10 cellular contexts compared by ENCODE assay signal in the genomic region with DNA sequence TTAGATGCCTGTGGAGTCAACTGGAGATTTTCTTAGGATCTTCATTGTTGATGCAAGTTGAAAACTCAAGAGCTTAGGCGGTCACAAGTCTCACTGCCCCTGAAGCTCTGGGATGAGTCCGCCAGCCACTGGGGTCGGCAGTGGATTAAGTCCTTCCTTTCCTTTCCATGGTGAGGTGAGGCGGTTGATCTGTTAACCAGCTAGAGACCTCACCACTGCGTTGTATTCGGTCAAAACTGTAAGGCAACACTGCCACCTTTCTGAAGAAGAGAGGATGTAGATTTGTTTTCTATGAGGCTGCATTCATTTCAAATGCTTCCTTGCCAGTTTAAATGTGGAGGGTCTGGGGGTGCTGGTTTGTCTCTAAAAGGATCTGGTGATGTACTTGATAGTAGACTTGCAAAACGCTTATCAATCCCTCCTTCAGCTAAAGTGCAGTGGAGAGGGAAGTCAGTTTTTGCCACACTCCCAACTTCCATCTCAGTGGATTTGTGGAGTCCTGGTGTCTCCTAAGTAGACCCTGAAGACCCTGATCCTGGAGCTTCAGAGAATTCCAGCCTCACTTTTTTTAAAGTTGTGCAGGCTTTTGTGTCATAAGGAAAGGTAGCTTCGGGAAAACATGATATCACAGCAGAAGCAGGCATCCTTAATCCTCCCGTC. TPM values are rescaled to one million over a fixed set of nuclear protein-coding genes. Genes with fewer than 3 reads are reported as not detected.
DNase-seq lines count a peak whose midpoint lies in the region; ATAC-seq lines count a peak whose summit lies in the region.
"Had no signal": no experiment of that assay in that cellular context is flagged by ENCODE, and none has a peak within 500 bp of the region (broad histone marks: within the 10 kb centered on the region; RNA-seq: fewer than 3 reads in every experiment).

No MANE protein-coding gene starts in this region.

- DNase-seq in NCI-H1694 treated with DMSO at 0.1 percent for 48 hours (lab: John Stamatoyannopoulos, UW): peak; percentile 1
- no peak for DNase-seq in NCI-H1694 (lab: John Stamatoyannopoulos, UW)
- peak; percentile 45 to 74 for DNase-seq in SJCRH30
- peak; percentile 16 for DNase-seq in globus pallidus (ENCODE audit: low spot score)

- no peak overlapping the region for H3K9ac ChIP-seq in rectal smooth muscle tissue (ENCODE audit: low read length)
- H3K9ac ChIP-seq: BLaER1 treated with 17β-estradiol and CSF1 and Interleukin-3, amounts not matched to agents 10 nM and 100 nM had no signal

- ATAC-seq in HG03520 (IDR thresholded peaks at IDR 0.05; ENCODE audit: unreplicated experiment): no peak
- no peak for ATAC-seq in HG02623 (IDR thresholded peaks at IDR 0.05; ENCODE audit: unreplicated experiment)
- no peak for ATAC-seq in HG03095 (IDR thresholded peaks at IDR 0.05; ENCODE audit: unreplicated experiment)

- no peak overlapping the region for H3K4me3 ChIP-seq in SJCRH30
- H3K4me3 ChIP-seq in rectal smooth muscle tissue (ENCODE audit: low read length): peak overlapping the region; percentile 69
- H3K4me3 ChIP-seq: BLaER1 treated with 17β-estradiol and CSF1 and Interleukin-3, amounts not matched to agents 10 nM and 100 nM had no signal

- H3K27ac ChIP-seq in SJCRH30: no peak overlapping the region
- peak overlapping the region; percentile 89 for H3K27ac ChIP-seq in rectal smooth muscle tissue (ENCODE audit: low read depth, low read length)
- H3K27ac ChIP-seq: BLaER1 treated with 17β-estradiol and CSF1 and Interleukin-3, amounts not matched to agents 10 nM and 100 nM had no signal

- H3K9me3 ChIP-seq in SJCRH30 (replicated peaks): no peaks in the 10 kb centered on the region

- H3K4me1 ChIP-seq in SJCRH30 (no peaks in the 10 kb centered on the region), rectal smooth muscle tissue (ENCODE audit: control insufficient read depth, insufficient read depth, low read length) (peaks cover 3% of the 10 kb centered on the region)

- no peaks in the 10 kb centered on the region for H3K36me3 ChIP-seq in SJCRH30
- H3K36me3 ChIP-seq in rectal smooth muscle tissue (ENCODE audit: control insufficient read depth, insufficient read depth, low read length): no peaks in the 10 kb centered on the region
- H3K36me3 ChIP-seq: BLaER1 treated with 17β-estradiol and CSF1 and Interleukin-3, amounts not matched to agents 10 nM and 100 nM had no signal

- H3K27me3 ChIP-seq in SJCRH30 (peaks cover 21% of the 10 kb centered on the region; the same call in 1 of the 2 replicates), rectal smooth muscle tissue (ENCODE audit: control insufficient read depth, insufficient read depth, low read length) (peaks cover 2% of the 10 kb centered on the region)

RNA-seq across cellular contexts. Expression of a gene that starts 1.7 kb away (rescaled TPM):
- total RNA-seq in SJCRH30 (2014; rRNA removed; shearing (Covaris generic)): 0.03 and 0.08 TPM in 2 replicates
- total RNA-seq: activated CD8-positive, alpha-beta memory T cell treated with anti-CD3 and anti-CD28 coated beads for 36 hours had no signal
